In the genomic region with DNA sequence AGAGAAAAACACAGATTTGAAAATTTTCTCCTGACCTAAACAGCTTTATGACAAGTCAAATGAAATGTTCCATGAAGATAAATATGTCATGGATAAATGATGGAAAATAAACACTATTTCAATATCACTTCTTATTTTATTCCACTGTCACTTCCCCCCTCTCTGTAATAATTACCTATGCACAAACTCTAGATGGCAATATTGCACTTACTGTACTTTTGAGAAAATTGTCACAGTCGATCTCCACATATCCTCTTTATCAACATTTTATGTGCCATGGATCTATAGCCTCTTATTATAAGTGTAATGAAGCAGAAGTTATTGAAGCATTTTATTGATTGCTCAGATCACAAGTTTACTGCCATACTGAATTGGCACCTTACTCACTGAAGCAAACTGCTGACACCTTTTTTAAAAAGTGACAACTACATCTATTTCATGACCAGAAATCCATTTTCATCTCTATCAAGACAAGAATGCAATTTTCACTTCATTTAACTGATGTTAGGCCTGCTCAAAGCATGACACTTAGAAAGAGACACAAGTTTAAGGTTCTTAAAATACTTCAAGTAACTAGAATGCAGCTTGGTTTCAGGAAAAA, we compare ENCODE assay signal across 9 cellular contexts.
DNase-seq lines count a peak whose midpoint lies in the region; TF ChIP-seq lines count a peak whose summit lies in the region.
"Had no signal": no experiment of that assay in that cellular context is flagged by ENCODE, and none has a peak within 500 bp of the region (broad histone marks: within the 10 kb centered on the region; RNA-seq: fewer than 3 reads in every experiment).

No MANE protein-coding gene starts in this region.

- no peaks in the 10 kb centered on the region for H3K4me1 ChIP-seq in breast epithelium
- H3K4me1 ChIP-seq in smooth muscle cell (ENCODE audit: low read depth), result peaks cover 38% of the 10 kb centered on the region
- H3K4me1 ChIP-seq in tibial nerve, result peaks cover 0 to 4% (median 0%) of the 10 kb centered on the region in 4 donors

- H3K27ac Mint-ChIP-seq in MCF 10A (ENCODE audit: low read depth, unreplicated experiment), result no peak overlapping the region
- H3K27ac Mint-ChIP-seq: memory B cell had no signal

- no peak overlapping the region for H3K4me2 ChIP-seq in smooth muscle cell

- in situ Hi-C loops in brain microvascular endothelial cell (cut with HindIII; ENCODE audit: low pct_ligation_motif_present, low sequenced_read_pairs), result no loop called here

- no peak overlapping the region for H3K4me3 ChIP-seq in breast epithelium
- H3K4me3 ChIP-seq in brain microvascular endothelial cell (ENCODE audit: low read depth, low read length), result no peak overlapping the region
- H3K4me3 ChIP-seq in smooth muscle cell, result no peak overlapping the region
- H3K4me3 ChIP-seq in tibial nerve, result no peak overlapping the region

- no peaks in the 10 kb centered on the region for H3K79me2 ChIP-seq in smooth muscle cell (ENCODE audit: low read depth)

- H3K9ac ChIP-seq in smooth muscle cell (ENCODE audit: low read depth), result no peak overlapping the region

- TF ChIP-seq CTCF in MCF 10A (IDR thresholded peaks at IDR 0.05; ENCODE audit: unreplicated experiment) (peak; percentile 50), breast epithelium (IDR thresholded peaks at IDR 0.05) (peak in 1 of 3 donors; percentile 13), brain microvascular endothelial cell (IDR thresholded peaks at IDR 0.05; ENCODE audit: low read depth, low read length, missing control alignments) (peak; percentile 27), smooth muscle cell (IDR thresholded peaks at IDR 0.05; ENCODE audit: borderline replicate concordance, insufficient read depth, poor library complexity, severe bottlenecking) (peak; percentile 22), tibial nerve (IDR thresholded peaks at IDR 0.05) (peak in 2 of 5 experiments; percentile 12 to 26)

- H3K4me1 Mint-ChIP-seq in MCF 10A (ENCODE audit: insufficient read depth, unreplicated experiment), result peaks cover 4% of the 10 kb centered on the region
- H3K4me1 Mint-ChIP-seq: memory B cell had no signal

- CTCF ChIA-PET in MCF 10A (lab: Yijun Ruan, JAX), result interaction anchor here (0.5 to 7.1 kb wide), 28 partner anchors 9 to 1063 kb away, joined by 3 to 63 read pairs (median 4); partner anchors contain the start of genes DCDC1 and DNAJC24

- no peak overlapping the region for H3K27ac ChIP-seq in breast epithelium
- H3K27ac ChIP-seq in brain microvascular endothelial cell, result no peak overlapping the region
- no peak overlapping the region for H3K27ac ChIP-seq in smooth muscle cell (ENCODE audit: low read depth)
- no peak overlapping the region for H3K27ac ChIP-seq in tibial nerve

- no peak for TF ChIP-seq EP300 in tibial nerve (IDR thresholded peaks at IDR 0.05)

- POLR2A ChIA-PET in MCF 10A (lab: Yijun Ruan, JAX), result interaction anchor here (1.0 to 1.5 kb wide), 2 partner anchors 17 to 134 kb away, joined by 3 read pairs; no protein-coding TSS in a partner anchor

- no peaks in the 10 kb centered on the region for H3K9me3 ChIP-seq in breast epithelium
- no peaks in the 10 kb centered on the region for H3K9me3 ChIP-seq in smooth muscle cell (replicated peaks; ENCODE audit: low read depth)
- no peaks in the 10 kb centered on the region for H3K9me3 ChIP-seq in tibial nerve

- TF ChIP-seq POLR2A in breast epithelium (IDR thresholded peaks at IDR 0.05) (no peak), tibial nerve (IDR thresholded peaks at IDR 0.05) (no peak)

- H2AFZ ChIP-seq in smooth muscle cell (ENCODE audit: low read depth), result no peak overlapping the region

- DNase-seq in MCF 10A (ENCODE audit: unreplicated experiment) (peak; percentile 24), breast epithelium (ENCODE audit: low spot score in 2 of 2) (no peak), NCI-H2196 treated with DMSO at 0.1 percent for 48 hours (lab: John Stamatoyannopoulos, UW; ENCODE audit: unreplicated experiment) (peak; percentile 0), brain microvascular endothelial cell (no peak), smooth muscle cell (lab: John Stamatoyannopoulos, UW; ENCODE audit: unreplicated experiment) (no peak), tibial nerve (ENCODE audit: low spot score in 2 of 2) (no peak), GDM1 (lab: John Stamatoyannopoulos, UW) (no peak)
- no peak for DNase-seq in stimulated activated CD4-positive, alpha-beta T cell treated with anti-CD3 and anti-CD28 coated beads, Interleukin-12 subunit alpha, Interleukin-12 subunit beta, amount 100 ng/mL, for 4 hours

- H3K9me3 Mint-ChIP-seq in MCF 10A (ENCODE audit: unreplicated experiment), result no peaks in the 10 kb centered on the region
- H3K9me3 Mint-ChIP-seq: memory B cell had no signal

- no peak overlapping the region for H3K4me3 Mint-ChIP-seq in MCF 10A (ENCODE audit: unreplicated experiment)
- H3K4me3 Mint-ChIP-seq: memory B cell had no signal

- H3K27me3 ChIP-seq in breast epithelium, result no peaks in the 10 kb centered on the region
- no peaks in the 10 kb centered on the region for H3K27me3 ChIP-seq in brain microvascular endothelial cell (replicated peaks)
- no peaks in the 10 kb centered on the region for H3K27me3 ChIP-seq in smooth muscle cell (ENCODE audit: low read depth)
- H3K27me3 ChIP-seq in tibial nerve, result no peaks in the 10 kb centered on the region

- BruUV-seq in MCF 10A (replicated peaks; lab: Mats Ljungman, UMichigan), result no TSS peak

- no peaks in the 10 kb centered on the region for H3K27me3 Mint-ChIP-seq in MCF 10A (ENCODE audit: insufficient read depth, unreplicated experiment)
- H3K27me3 Mint-ChIP-seq: memory B cell had no signal

- 52% methylated on average over 1 of the region's 1 CpG for WGBS in smooth muscle cell (ENCODE audit: low lambda C conversion rate)
- WGBS in tibial nerve, 2 donors, result 0 to 2% methylated on average over 1 of the region's 1 CpG

- no peaks in the 10 kb centered on the region for H4K20me1 ChIP-seq in smooth muscle cell (ENCODE audit: low read depth)

- H3F3A ChIP-seq in smooth muscle cell (ENCODE audit: low read depth), result no peaks in the 10 kb centered on the region

- intact Hi-C loops in MCF 10A (cut with micrococcal nuclease) (loop anchor here (1.0 to 10.0 kb wide), 5 partner anchors 129 to 1061 kb away; partner anchors contain the start of genes DCDC1 and DNAJC24), breast epithelium (cut with DNase I; ENCODE audit: low total_unique reads) (no loop called here)

- no peaks in the 10 kb centered on the region for H3K36me3 ChIP-seq in breast epithelium
- H3K36me3 ChIP-seq in brain microvascular endothelial cell (replicated peaks), result no peaks in the 10 kb centered on the region
- no peaks in the 10 kb centered on the region for H3K36me3 ChIP-seq in smooth muscle cell (ENCODE audit: low read depth)
- H3K36me3 ChIP-seq in tibial nerve, result no peaks in the 10 kb centered on the region

- H3K36me3 Mint-ChIP-seq in MCF 10A (ENCODE audit: insufficient read depth, unreplicated experiment), result no peaks in the 10 kb centered on the region
- H3K36me3 Mint-ChIP-seq: memory B cell had no signal

Comparison
In these comparisons a context has a peak if more than half of its experiments do, and no peak if none do; other contexts are left out.
1. DNase-seq: peak in MCF 10A (single experiment) and NCI-H2196 treated with DMSO at 0.1 percent for 48 hours (single experiment); none in breast epithelium (0 of 2), brain microvascular endothelial cell (single experiment), smooth muscle cell (single experiment), stimulated activated CD4-positive, alpha-beta T cell treated with anti-CD3 and anti-CD28 coated beads, Interleukin-12 subunit alpha, Interleukin-12 subunit beta, amount 100 ng/mL, for 4 hours (single experiment), tibial nerve (0 of 2) and GDM1 (single experiment).